14 cellular contexts compared by ENCODE assay signal in the genomic region with DNA sequence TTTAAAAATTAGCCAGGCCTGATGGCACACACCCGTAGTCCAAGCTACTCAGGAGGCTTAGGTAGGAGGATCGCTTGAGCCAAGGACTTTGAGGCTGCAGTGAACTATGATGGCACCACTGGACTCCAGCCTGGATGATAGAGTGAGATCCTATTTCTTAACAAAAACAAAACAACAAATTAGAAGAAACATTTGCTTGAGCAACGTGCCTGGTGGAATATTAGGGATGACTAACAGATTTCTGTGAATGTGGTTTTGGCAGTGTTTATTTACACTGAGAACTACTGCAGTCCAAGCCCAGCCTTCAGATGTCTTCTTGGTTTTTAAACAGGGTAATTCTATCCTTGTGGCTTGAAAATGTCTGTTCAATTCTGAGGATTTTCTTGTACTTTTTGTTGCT. TPM values are rescaled to one million over a fixed set of nuclear protein-coding genes. Genes with fewer than 3 reads are reported as not detected.
DNase-seq lines count a peak whose midpoint lies in the region; ATAC-seq, FAIRE-seq and TF ChIP-seq lines count a peak whose summit lies in the region.
"Had no signal": no experiment of that assay in that cellular context is flagged by ENCODE, and none has a peak within 500 bp of the region (broad histone marks: within the 10 kb centered on the region; RNA-seq: fewer than 3 reads in every experiment).

No MANE protein-coding gene starts in this region.

- 55 to 61% methylated on average over 3 of the region's 3 CpGs for WGBS in lower leg skin, 2 donors

- no peaks in the 10 kb centered on the region for H3K27me3 ChIP-seq in brain microvascular endothelial cell (replicated peaks)

- H3K27ac ChIP-seq in brain microvascular endothelial cell = peak overlapping the region; percentile 48

- H3K36me3 ChIP-seq in brain microvascular endothelial cell (replicated peaks) = no peaks in the 10 kb centered on the region

- in situ Hi-C loops in brain microvascular endothelial cell (cut with HindIII; ENCODE audit: low pct_ligation_motif_present, low sequenced_read_pairs) = no loop called here

- no peak for TF ChIP-seq POLR2A in lower leg skin (IDR thresholded peaks at IDR 0.05)

- no peak for ATAC-seq in GM19324 (IDR thresholded peaks at IDR 0.05; ENCODE audit: low FRiP score, unreplicated experiment)
- ATAC-seq in HG03432 (IDR thresholded peaks at IDR 0.05; ENCODE audit: unreplicated experiment) = no peak
- ATAC-seq: activated naive CD4-positive, alpha-beta T cell treated with anti-CD3 and anti-CD28 coated beads, Interleukin-2, amount 50 U/mL, for 72 hours had no signal

- H3K4me3 ChIP-seq in AG09309 (ENCODE audit: control insufficient read depth, low read depth, low read length) = no peak overlapping the region
- H3K4me3 ChIP-seq in brain microvascular endothelial cell (ENCODE audit: low read depth, low read length) = no peak overlapping the region
- H3K4me3 ChIP-seq in lower leg skin (ENCODE audit: low read depth, poor library complexity, severe bottlenecking) = no peak overlapping the region

- DNase-seq in AG09309 (ENCODE audit: low read depth) (peak; percentile 90), HTR-8/SVneo (ENCODE audit: insufficient read length, low spot score) (peak; percentile 67), brain microvascular endothelial cell (peak; percentile 86), lower leg skin (ENCODE audit: low spot score in 2 of 2) (peak; percentile 29 to 37), NOMO-1 treated with DMSO at 0.1 percent for 48 hours (lab: John Stamatoyannopoulos, UW; ENCODE audit: unreplicated experiment) (no peak), T-helper 1 cell (no peak)
- DNase-seq: activated CD4-positive, alpha-beta memory T cell treated with anti-CD3 and anti-CD28 coated beads for 36 hours; CD4-positive, CD25-positive, alpha-beta regulatory T cell; naive B cell; NCI-H2107; T-helper 2 cell had no signal

- TF ChIP-seq CTCF in AG09309 (IDR thresholded peaks at IDR 0.05; ENCODE audit: control insufficient read depth, insufficient read depth, low read depth, low read length, missing control alignments) = no peak
- no peak for TF ChIP-seq CTCF in brain microvascular endothelial cell (IDR thresholded peaks at IDR 0.05; ENCODE audit: low read depth, low read length, missing control alignments)
- TF ChIP-seq CTCF in lower leg skin (IDR thresholded peaks at IDR 0.05) = no peak

- FAIRE-seq in HTR-8/SVneo (lab: Jason Lieb, UNC) = peak; percentile 58

- intact Hi-C loops in lower leg skin (cut with DNase I; ENCODE audit: low total_unique reads) = no loop called here

RNA-seq across cellular contexts. Expression of a gene that starts 9.2 kb away (rescaled TPM):
- 1 to 10 TPM in 3 of 4 donors, under 1 TPM in 1; 0.88 to 3.2 (median 2.9) TPM for total RNA-seq in lower leg skin
- total RNA-seq: activated CD4-positive, alpha-beta memory T cell treated with anti-CD3 and anti-CD28 coated beads for 36 hours had no signal

Comparison
In these comparisons a context has a peak if more than half of its experiments do, and no peak if none do; other contexts are left out.
1. DNase-seq: peak in AG09309 (single experiment), HTR-8/SVneo (single experiment), brain microvascular endothelial cell (single experiment) and lower leg skin (2 of 2); none in NOMO-1 treated with DMSO at 0.1 percent for 48 hours (single experiment) and T-helper 1 cell (0 of 5).